In the genomic region with DNA sequence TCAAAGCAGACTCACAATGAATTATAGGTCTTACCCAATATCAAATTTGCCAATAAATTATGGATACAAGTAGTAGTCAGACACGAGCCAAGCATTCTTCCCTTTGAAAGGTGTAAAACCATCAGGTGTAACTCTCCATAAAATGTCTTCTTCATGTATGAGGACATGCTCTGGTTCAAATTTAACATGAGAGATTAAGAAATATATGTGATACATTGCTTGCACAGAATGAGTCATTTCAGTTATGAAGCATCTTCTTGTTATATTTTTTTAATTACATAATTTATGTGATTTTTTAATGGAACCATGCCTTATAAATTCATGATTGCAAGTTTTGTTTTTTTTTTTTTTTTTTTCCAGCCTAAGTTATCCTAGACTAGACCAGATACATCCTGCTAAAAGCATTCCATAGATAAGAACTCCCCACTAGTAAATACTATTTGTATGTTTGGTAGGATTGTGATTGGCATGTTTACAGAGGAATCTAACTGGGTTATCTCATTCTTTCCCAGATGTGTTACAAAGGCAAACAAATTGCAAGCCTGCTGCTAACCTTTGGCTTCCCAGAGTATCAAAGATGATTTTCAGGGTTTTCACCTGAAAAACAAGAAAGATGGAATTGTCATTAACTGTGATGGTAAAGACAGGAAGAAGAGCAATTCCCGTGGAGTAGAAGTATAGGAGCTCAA, we compare ENCODE assay signal across 1 cellular context.
TF ChIP-seq lines count a peak whose summit lies in the region.

No MANE protein-coding gene starts in this region.

TF ChIP-seq in HepG2, 621 proteins besides CTCF, POLR2A, EP300 and RAD21 (continued from another document and continues in another):
- TF ChIP-seq, protein P1, sequence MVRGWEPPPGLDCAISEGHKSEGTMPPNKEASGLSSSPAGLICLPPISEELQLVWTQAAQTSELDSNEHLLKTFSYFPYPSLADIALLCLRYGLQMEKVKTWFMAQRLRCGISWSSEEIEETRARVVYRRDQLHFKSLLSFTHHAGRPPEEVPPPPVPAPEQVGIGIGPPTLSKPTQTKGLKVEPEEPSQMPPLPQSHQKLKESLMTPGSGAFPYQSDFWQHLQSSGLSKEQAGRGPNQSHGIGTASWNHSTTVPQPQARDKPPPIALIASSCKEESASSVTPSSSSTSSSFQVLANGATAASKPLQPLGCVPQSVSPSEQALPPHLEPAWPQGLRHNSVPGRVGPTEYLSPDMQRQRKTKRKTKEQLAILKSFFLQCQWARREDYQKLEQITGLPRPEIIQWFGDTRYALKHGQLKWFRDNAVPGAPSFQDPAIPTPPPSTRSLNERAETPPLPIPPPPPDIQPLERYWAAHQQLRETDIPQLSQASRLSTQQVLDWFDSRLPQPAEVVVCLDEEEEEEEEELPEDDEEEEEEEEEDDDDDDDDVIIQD (CRISPR knock-in tag; IDR thresholded peaks at IDR 0.05; ENCODE audit: low read depth) = peak; percentile 70
- TF ChIP-seq ZNF281 (CRISPR knock-in tag; IDR thresholded peaks at IDR 0.05; ENCODE audit: borderline replicate concordance) (peak; percentile 34; the same call in 1 of the 2 replicates), THAP11 (CRISPR knock-in tag; IDR thresholded peaks at IDR 0.05) (peak; percentile 43; the same call in 1 of the 2 replicates), ZMYM4 (CRISPR knock-in tag; IDR thresholded peaks at IDR 0.05) (peak; percentile 68; the same call in 1 of the 2 replicates), HMG20A (CRISPR knock-in tag; IDR thresholded peaks at IDR 0.05; ENCODE audit: borderline replicate concordance) (peak; percentile 78; the same call in 1 of the 2 replicates), NFIC (IDR thresholded peaks at IDR 0.05; ENCODE audit: low read length) (peak; percentile 94), PHF5A (CRISPR knock-in tag; IDR thresholded peaks at IDR 0.05; ENCODE audit: low read depth, unreplicated experiment) (peak; percentile 63), ZNF792 (CRISPR knock-in tag; IDR thresholded peaks at IDR 0.05) (peak; percentile 42; the same call in 1 of the 2 replicates), MBD4 (IDR thresholded peaks at IDR 0.05; ENCODE audit: borderline replicate concordance, low read length) (peak; percentile 86; the same call in 1 of the 2 replicates), SKI (IDR thresholded peaks at IDR 0.05; ENCODE audit: partially characterized antibody) (peak; percentile 20), TRIM24 (CRISPR knock-in tag; IDR thresholded peaks at IDR 0.05) (0 out of 2 replicates have a peak, but pooled peaks have one; percentile 23), TARDBP (CRISPR knock-in tag; IDR thresholded peaks at IDR 0.05) (peak; percentile 77; the same call in 1 of the 2 replicates), XBP1 (CRISPR knock-in tag; IDR thresholded peaks at IDR 0.05) (no peak), SALL1 (CRISPR knock-in tag; IDR thresholded peaks at IDR 0.05) (peak; percentile 59; the same call in 1 of the 2 replicates), NR2F2 (IDR thresholded peaks at IDR 0.05; ENCODE audit: borderline replicate concordance, low read depth) (peak; percentile 96), HNF4A (CRISPR knock-in tag; IDR thresholded peaks at IDR 0.05) (peak; percentile 87), ARHGAP35 (CRISPR knock-in tag; IDR thresholded peaks at IDR 0.05; ENCODE audit: borderline replicate concordance) (no peak), ZNF124 (CRISPR knock-in tag; IDR thresholded peaks at IDR 0.05) (peak; percentile 48; the same call in 1 of the 2 replicates), MEIS1 (CRISPR knock-in tag; IDR thresholded peaks at IDR 0.05; ENCODE audit: borderline replicate concordance) (peak; percentile 81; the same call in 1 of the 2 replicates), ZNF609 (CRISPR knock-in tag; IDR thresholded peaks at IDR 0.05; ENCODE audit: borderline replicate concordance) (peak; percentile 94), CEBPG (CRISPR knock-in tag; IDR thresholded peaks at IDR 0.05) (peak; percentile 53), FOXK2 (IDR thresholded peaks at IDR 0.05) (0 out of 2 replicates have a peak, but pooled peaks have one; percentile 63), TBX3 (IDR thresholded peaks at IDR 0.05; ENCODE audit: borderline replicate concordance) (peak; percentile 71; the same call in 1 of the 2 replicates), ZBTB3 (CRISPR knock-in tag; IDR thresholded peaks at IDR 0.05; ENCODE audit: borderline replicate concordance, low read depth) (no peak), FOXO1 (CRISPR knock-in tag; IDR thresholded peaks at IDR 0.05) (peak; percentile 96), HDAC1 (CRISPR knock-in tag; IDR thresholded peaks at IDR 0.05) (peak; percentile 40; the same call in 1 of the 2 replicates), NR2F6 (IDR thresholded peaks at IDR 0.05) (peak; percentile 95), NR2F6 (CRISPR knock-in tag; IDR thresholded peaks at IDR 0.05) (peak; percentile 88), BATF2 (CRISPR knock-in tag; IDR thresholded peaks at IDR 0.05) (no peak), SIX4 (CRISPR knock-in tag; IDR thresholded peaks at IDR 0.05) (peak; percentile 67; the same call in 1 of the 2 replicates), MEIS2 (CRISPR knock-in tag; IDR thresholded peaks at IDR 0.05) (peak; percentile 97), FOXA3 (CRISPR knock-in tag; IDR thresholded peaks at IDR 0.05) (peak; percentile 97), ERF (CRISPR knock-in tag; IDR thresholded peaks at IDR 0.05) (0 out of 2 replicates have a peak, but pooled peaks have one; percentile 44)
- TF ChIP-seq, protein P2, sequence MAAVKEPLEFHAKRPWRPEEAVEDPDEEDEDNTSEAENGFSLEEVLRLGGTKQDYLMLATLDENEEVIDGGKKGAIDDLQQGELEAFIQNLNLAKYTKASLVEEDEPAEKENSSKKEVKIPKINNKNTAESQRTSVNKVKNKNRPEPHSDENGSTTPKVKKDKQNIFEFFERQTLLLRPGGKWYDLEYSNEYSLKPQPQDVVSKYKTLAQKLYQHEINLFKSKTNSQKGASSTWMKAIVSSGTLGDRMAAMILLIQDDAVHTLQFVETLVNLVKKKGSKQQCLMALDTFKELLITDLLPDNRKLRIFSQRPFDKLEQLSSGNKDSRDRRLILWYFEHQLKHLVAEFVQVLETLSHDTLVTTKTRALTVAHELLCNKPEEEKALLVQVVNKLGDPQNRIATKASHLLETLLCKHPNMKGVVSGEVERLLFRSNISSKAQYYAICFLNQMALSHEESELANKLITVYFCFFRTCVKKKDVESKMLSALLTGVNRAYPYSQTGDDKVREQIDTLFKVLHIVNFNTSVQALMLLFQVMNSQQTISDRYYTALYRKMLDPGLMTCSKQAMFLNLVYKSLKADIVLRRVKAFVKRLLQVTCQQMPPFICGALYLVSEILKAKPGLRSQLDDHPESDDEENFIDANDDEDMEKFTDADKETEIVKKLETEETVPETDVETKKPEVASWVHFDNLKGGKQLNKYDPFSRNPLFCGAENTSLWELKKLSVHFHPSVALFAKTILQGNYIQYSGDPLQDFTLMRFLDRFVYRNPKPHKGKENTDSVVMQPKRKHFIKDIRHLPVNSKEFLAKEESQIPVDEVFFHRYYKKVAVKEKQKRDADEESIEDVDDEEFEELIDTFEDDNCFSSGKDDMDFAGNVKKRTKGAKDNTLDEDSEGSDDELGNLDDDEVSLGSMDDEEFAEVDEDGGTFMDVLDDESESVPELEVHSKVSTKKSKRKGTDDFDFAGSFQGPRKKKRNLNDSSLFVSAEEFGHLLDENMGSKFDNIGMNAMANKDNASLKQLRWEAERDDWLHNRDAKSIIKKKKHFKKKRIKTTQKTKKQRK (IDR thresholded peaks at IDR 0.05; ENCODE audit: low read length) = no peak
- TF ChIP-seq, protein P3, sequence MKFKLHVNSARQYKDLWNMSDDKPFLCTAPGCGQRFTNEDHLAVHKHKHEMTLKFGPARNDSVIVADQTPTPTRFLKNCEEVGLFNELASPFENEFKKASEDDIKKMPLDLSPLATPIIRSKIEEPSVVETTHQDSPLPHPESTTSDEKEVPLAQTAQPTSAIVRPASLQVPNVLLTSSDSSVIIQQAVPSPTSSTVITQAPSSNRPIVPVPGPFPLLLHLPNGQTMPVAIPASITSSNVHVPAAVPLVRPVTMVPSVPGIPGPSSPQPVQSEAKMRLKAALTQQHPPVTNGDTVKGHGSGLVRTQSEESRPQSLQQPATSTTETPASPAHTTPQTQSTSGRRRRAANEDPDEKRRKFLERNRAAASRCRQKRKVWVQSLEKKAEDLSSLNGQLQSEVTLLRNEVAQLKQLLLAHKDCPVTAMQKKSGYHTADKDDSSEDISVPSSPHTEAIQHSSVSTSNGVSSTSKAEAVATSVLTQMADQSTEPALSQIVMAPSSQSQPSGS (CRISPR knock-in tag; IDR thresholded peaks at IDR 0.05) = peak; percentile 80; the same call in 1 of the 2 replicates
- TF ChIP-seq, protein P4, sequence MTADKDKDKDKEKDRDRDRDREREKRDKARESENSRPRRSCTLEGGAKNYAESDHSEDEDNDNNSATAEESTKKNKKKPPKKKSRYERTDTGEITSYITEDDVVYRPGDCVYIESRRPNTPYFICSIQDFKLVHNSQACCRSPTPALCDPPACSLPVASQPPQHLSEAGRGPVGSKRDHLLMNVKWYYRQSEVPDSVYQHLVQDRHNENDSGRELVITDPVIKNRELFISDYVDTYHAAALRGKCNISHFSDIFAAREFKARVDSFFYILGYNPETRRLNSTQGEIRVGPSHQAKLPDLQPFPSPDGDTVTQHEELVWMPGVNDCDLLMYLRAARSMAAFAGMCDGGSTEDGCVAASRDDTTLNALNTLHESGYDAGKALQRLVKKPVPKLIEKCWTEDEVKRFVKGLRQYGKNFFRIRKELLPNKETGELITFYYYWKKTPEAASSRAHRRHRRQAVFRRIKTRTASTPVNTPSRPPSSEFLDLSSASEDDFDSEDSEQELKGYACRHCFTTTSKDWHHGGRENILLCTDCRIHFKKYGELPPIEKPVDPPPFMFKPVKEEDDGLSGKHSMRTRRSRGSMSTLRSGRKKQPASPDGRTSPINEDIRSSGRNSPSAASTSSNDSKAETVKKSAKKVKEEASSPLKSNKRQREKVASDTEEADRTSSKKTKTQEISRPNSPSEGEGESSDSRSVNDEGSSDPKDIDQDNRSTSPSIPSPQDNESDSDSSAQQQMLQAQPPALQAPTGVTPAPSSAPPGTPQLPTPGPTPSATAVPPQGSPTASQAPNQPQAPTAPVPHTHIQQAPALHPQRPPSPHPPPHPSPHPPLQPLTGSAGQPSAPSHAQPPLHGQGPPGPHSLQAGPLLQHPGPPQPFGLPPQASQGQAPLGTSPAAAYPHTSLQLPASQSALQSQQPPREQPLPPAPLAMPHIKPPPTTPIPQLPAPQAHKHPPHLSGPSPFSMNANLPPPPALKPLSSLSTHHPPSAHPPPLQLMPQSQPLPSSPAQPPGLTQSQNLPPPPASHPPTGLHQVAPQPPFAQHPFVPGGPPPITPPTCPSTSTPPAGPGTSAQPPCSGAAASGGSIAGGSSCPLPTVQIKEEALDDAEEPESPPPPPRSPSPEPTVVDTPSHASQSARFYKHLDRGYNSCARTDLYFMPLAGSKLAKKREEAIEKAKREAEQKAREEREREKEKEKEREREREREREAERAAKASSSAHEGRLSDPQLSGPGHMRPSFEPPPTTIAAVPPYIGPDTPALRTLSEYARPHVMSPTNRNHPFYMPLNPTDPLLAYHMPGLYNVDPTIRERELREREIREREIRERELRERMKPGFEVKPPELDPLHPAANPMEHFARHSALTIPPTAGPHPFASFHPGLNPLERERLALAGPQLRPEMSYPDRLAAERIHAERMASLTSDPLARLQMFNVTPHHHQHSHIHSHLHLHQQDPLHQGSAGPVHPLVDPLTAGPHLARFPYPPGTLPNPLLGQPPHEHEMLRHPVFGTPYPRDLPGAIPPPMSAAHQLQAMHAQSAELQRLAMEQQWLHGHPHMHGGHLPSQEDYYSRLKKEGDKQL (CRISPR knock-in tag; IDR thresholded peaks at IDR 0.05; ENCODE audit: low read depth) = peak; percentile 93
